In genomic region chr20:38350879-38351775, GRCh38 we compare ENCODE assay signal across 1 cellular context.
TF ChIP-seq lines count a peak whose summit lies in the region.

No MANE protein-coding gene starts in this region.

TF ChIP-seq in liver, 16 proteins besides CTCF, POLR2A, EP300 and RAD21:
- TF ChIP-seq REST (IDR thresholded peaks at IDR 0.05), result no peak
- peak; percentile 24 for TF ChIP-seq SP1 (IDR thresholded peaks at IDR 0.05)
- TF ChIP-seq GABPA (IDR thresholded peaks at IDR 0.05 in 1 of 2, conservative IDR thresholded peaks at IDR 0.05 in 1 of 2), result no peak
- peak in 1 of 2 donors; percentile 5 for TF ChIP-seq RXRA (IDR thresholded peaks at IDR 0.05)
- no peak for TF ChIP-seq EGR1 (IDR thresholded peaks at IDR 0.05; ENCODE audit: low read depth in 2 of 2)
- TF ChIP-seq MAX (IDR thresholded peaks at IDR 0.05), result no peak
- TF ChIP-seq JUND (IDR thresholded peaks at IDR 0.05), result no peak
- no peak for TF ChIP-seq ZBTB33 (IDR thresholded peaks at IDR 0.05)
- no peak for TF ChIP-seq ATF3 (IDR thresholded peaks at IDR 0.05)
- TF ChIP-seq FOXA2 (IDR thresholded peaks at IDR 0.05), result no peak
- peak; percentile 95 for TF ChIP-seq NR2F2 (IDR thresholded peaks at IDR 0.05)
- peak; percentile 64 to 74 for TF ChIP-seq HNF4A (conservative IDR thresholded peaks at IDR 0.05)
- no peak for TF ChIP-seq YY1 (IDR thresholded peaks at IDR 0.05)
- no peak for TF ChIP-seq TAF1 (conservative IDR thresholded peaks at IDR 0.05)
